In genomic region chr21:34885636-34886553, GRCh38 we compare ENCODE assay signal across 8 cellular contexts.
DNase-seq lines count a peak whose midpoint lies in the region; ATAC-seq, FAIRE-seq and TF ChIP-seq lines count a peak whose summit lies in the region.

No MANE protein-coding gene starts in this region.

- BruUV-seq in GM12878 (replicated peaks; lab: Mats Ljungman, UMichigan): TSS peak; percentile 39

- peaks cover 59% of the 10 kb centered on the region for H3K4me1 ChIP-seq in Loucy (ENCODE audit: insufficient read depth, low read length, poor library complexity, severe bottlenecking)
- peaks cover 11% of the 10 kb centered on the region for H3K4me1 ChIP-seq in GM12878 (ENCODE audit: control insufficient read depth, insufficient read depth, low read length)
- H3K4me1 ChIP-seq in uterus: peaks cover 0 to 13% of the 10 kb centered on the region in 2 donors

- in situ Hi-C loops in GM12878 (cut with MboI): no loop called here

- H4K20me1 ChIP-seq in Loucy (ENCODE audit: insufficient read depth, low read length, poor library complexity, severe bottlenecking) (peaks cover 86% of the 10 kb centered on the region), GM12878 (ENCODE audit: control insufficient read depth, insufficient read depth) (no peaks in the 10 kb centered on the region)

- CTCF ChIA-PET in GM12878 (lab: Yijun Ruan, JAX): interaction anchor here (0.6 to 4.5 kb wide), 7 partner anchors 9 to 953 kb away, joined by 3 to 17 read pairs (median 3); no protein-coding TSS in a partner anchor

- peak overlapping the region; percentile 80 for H3K4me3 ChIP-seq in Loucy (ENCODE audit: low read length, poor library complexity, severe bottlenecking)
- peak overlapping the region; percentile 79 for H3K4me3 ChIP-seq in GM12878
- H3K4me3 ChIP-seq in uterus: peak overlapping the region; percentile 18 to 65

- TF ChIP-seq CTCF in Loucy (conservative IDR thresholded peaks at IDR 0.05; ENCODE audit: low read length): no peak
- no peak for TF ChIP-seq CTCF in GM12878 (IDR thresholded peaks at IDR 0.05 in 2 of 3, conservative IDR thresholded peaks at IDR 0.05 in 1 of 3; ENCODE audit: control insufficient read depth in 2 of 3, extremely low read depth in 1 of 3, insufficient read depth in 1 of 3, low read depth in 3 of 3, low read length in 3 of 3)
- no peak for TF ChIP-seq CTCF in uterus (IDR thresholded peaks at IDR 0.05)

- no peaks in the 10 kb centered on the region for H3K9me3 ChIP-seq in Loucy (ENCODE audit: insufficient read depth, low read depth, low read length)
- no peaks in the 10 kb centered on the region; the same call in 2 of the 3 replicates for H3K9me3 ChIP-seq in GM12878 (replicated peaks; ENCODE audit: control insufficient read depth, insufficient read depth, low read length)
- H3K9me3 ChIP-seq in uterus: no peaks in the 10 kb centered on the region

- ATAC-seq in GM12878 (no peak), GM18858 (IDR thresholded peaks at IDR 0.05; ENCODE audit: unreplicated experiment) (no peak), HG02759 (IDR thresholded peaks at IDR 0.05; ENCODE audit: unreplicated experiment) (no peak)

- DNase-seq in COLO668 (lab: John Stamatoyannopoulos, UW; ENCODE audit: unreplicated experiment) (peak; percentile 33), GM12878 (ENCODE audit: low read depth, low spot score) (no peak), lung microvascular endothelial cell (ENCODE audit: low read depth in 2 of 2) (peak; percentile 50 to 55), uterus (no peak), activated gamma-delta T cell (lab: John Stamatoyannopoulos, UW) (no peak)

- H3K9ac ChIP-seq in Loucy (ENCODE audit: low read depth, low read length, poor library complexity, severe bottlenecking) (peak overlapping the region; percentile 78), GM12878 (ENCODE audit: control insufficient read depth, insufficient read depth, low read length) (peak overlapping the region; percentile 62)

- FAIRE-seq in GM12878 (lab: Jason Lieb, UNC): no peak

- TF ChIP-seq RAD21 in GM12878 (IDR thresholded peaks at IDR 0.05; ENCODE audit: insufficient read depth, low read depth, low read length): no peak

- WGBS in GM12878 (ENCODE audit: insufficient coverage, insufficient replicate concordance, low lambda C conversion rate, missing lambda C conversion rate): 79% methylated on average over 29 of the region's 29 CpGs

- H3K79me2 ChIP-seq in Loucy (ENCODE audit: insufficient read depth, low read length) (peaks cover 100% of the 10 kb centered on the region), GM12878 (ENCODE audit: control insufficient read depth, insufficient read depth, low read length) (no peaks in the 10 kb centered on the region; the same call in none of the 2 replicates)

- no peaks in the 10 kb centered on the region for H3F3A ChIP-seq in Loucy (ENCODE audit: low read depth)

- intact Hi-C loops in GM12878 (cut with micrococcal nuclease; ENCODE audit: unreplicated experiment) (loop anchor here (2.0 to 10.0 kb wide), 4 partner anchors 141 to 1139 kb away; partner anchors contain the start of gene RUNX1), uterus (cut with DNase I; ENCODE audit: low total_unique reads) (no loop called here)

- H3K27ac ChIP-seq in GM12878 (ENCODE audit: control insufficient read depth, insufficient read depth) (peak overlapping the region; percentile 20; the same call in 1 of the 2 replicates), uterus (peak overlapping the region in 1 of 2 donors; percentile 58)

- H3K27me3 ChIP-seq in Loucy (ENCODE audit: insufficient read depth, low read length, poor library complexity, severe bottlenecking) (peaks cover 5% of the 10 kb centered on the region), GM12878 (replicated peaks in 1 of 2; ENCODE audit: control insufficient read depth in 2 of 2, insufficient read depth in 2 of 2, low read length in 1 of 2) (peaks cover 2 to 3% of the 10 kb centered on the region in 2 experiments), uterus (peaks cover 7 to 37% of the 10 kb centered on the region in 2 donors)

- H3K36me3 ChIP-seq in Loucy (ENCODE audit: insufficient read depth, low read length): peaks cover 59% of the 10 kb centered on the region
- no peaks in the 10 kb centered on the region for H3K36me3 ChIP-seq in GM12878 (ENCODE audit: control insufficient read depth in 2 of 2, insufficient read depth in 2 of 2, low read length in 1 of 2)
- H3K36me3 ChIP-seq in uterus: no peaks in the 10 kb centered on the region

- no peaks in the 10 kb centered on the region for H3K9me2 ChIP-seq in Loucy (replicated peaks; ENCODE audit: low read depth, low read length)

- TF ChIP-seq POLR2A in GM12878 (IDR thresholded peaks at IDR 0.05; ENCODE audit: low read depth, low read length) (no peak), uterus (IDR thresholded peaks at IDR 0.05) (no peak)

- peak overlapping the region; percentile 94 for H3K4me2 ChIP-seq in Loucy (ENCODE audit: low read depth, low read length, poor library complexity, severe bottlenecking)
- peak overlapping the region; percentile 92 for H3K4me2 ChIP-seq in GM12878 (ENCODE audit: control insufficient read depth, insufficient read depth)

- SMC1A ChIA-PET in GM12878 (lab: Charles Lee; ENCODE audit: uncharacterized antibody, unreplicated experiment): interaction anchor here (0.6 to 1.8 kb wide), 7 partner anchors 9 to 1485 kb away, joined by 3 to 10 read pairs (median 4); no protein-coding TSS in a partner anchor

- POLR2A ChIA-PET in GM12878 (lab: Charles Lee): interaction anchor here (0.5 to 1.3 kb wide), 3 partner anchors 21 to 1167 kb away, joined by 3 to 4 read pairs (median 4); no protein-coding TSS in a partner anchor

- TF ChIP-seq EP300 in GM12878 (IDR thresholded peaks at IDR 0.05; ENCODE audit: borderline replicate concordance in 1 of 2, control insufficient read depth in 1 of 2, low read depth in 2 of 2, low read length in 2 of 2): no peak

- H2AFZ ChIP-seq in Loucy (ENCODE audit: low read length): no peak overlapping the region
- no peak overlapping the region for H2AFZ ChIP-seq in GM12878 (ENCODE audit: control insufficient read depth, low read depth, low read length)

- RAD21 ChIA-PET in GM12878 (lab: Charles Lee; ENCODE audit: unreplicated experiment): interaction anchor here (1.0 to 4.9 kb wide), 4 partner anchors 11 to 140 kb away, joined by 3 to 28 read pairs (median 7); no protein-coding TSS in a partner anchor

TF ChIP-seq in GM12878, 131 proteins besides CTCF, POLR2A, EP300 and RAD21:
- peak; percentile 18 to 27; a peak in 1 of 4 replicates for TF ChIP-seq IKZF2 (IDR thresholded peaks at IDR 0.05)
- no peak for TF ChIP-seq SMC3 (IDR thresholded peaks at IDR 0.05; ENCODE audit: borderline replicate concordance, low read length)
- TF ChIP-seq MTA3 (IDR thresholded peaks at IDR 0.05; ENCODE audit: borderline replicate concordance, low read length): no peak
- TF ChIP-seq CREB1 (IDR thresholded peaks at IDR 0.05; ENCODE audit: low read depth): no peak
- no peak for TF ChIP-seq ZBTB4 (CRISPR knock-in tag; IDR thresholded peaks at IDR 0.05)
- no peak for TF ChIP-seq SMAD1 (IDR thresholded peaks at IDR 0.05; ENCODE audit: low read depth, partially characterized antibody)
- no peak for TF ChIP-seq ZNF622 (IDR thresholded peaks at IDR 0.05)
- peak; percentile 34; the same call in 1 of the 2 replicates for TF ChIP-seq IKZF1 (conservative IDR thresholded peaks at IDR 0.05)
- no peak for TF ChIP-seq CHD1 (IDR thresholded peaks at IDR 0.05; ENCODE audit: low read depth, low read length)
- TF ChIP-seq RUNX3 (IDR thresholded peaks at IDR 0.05; ENCODE audit: low read length): 0 out of 2 replicates have a peak, but pooled peaks have one; percentile 27
- TF ChIP-seq, protein P1, sequence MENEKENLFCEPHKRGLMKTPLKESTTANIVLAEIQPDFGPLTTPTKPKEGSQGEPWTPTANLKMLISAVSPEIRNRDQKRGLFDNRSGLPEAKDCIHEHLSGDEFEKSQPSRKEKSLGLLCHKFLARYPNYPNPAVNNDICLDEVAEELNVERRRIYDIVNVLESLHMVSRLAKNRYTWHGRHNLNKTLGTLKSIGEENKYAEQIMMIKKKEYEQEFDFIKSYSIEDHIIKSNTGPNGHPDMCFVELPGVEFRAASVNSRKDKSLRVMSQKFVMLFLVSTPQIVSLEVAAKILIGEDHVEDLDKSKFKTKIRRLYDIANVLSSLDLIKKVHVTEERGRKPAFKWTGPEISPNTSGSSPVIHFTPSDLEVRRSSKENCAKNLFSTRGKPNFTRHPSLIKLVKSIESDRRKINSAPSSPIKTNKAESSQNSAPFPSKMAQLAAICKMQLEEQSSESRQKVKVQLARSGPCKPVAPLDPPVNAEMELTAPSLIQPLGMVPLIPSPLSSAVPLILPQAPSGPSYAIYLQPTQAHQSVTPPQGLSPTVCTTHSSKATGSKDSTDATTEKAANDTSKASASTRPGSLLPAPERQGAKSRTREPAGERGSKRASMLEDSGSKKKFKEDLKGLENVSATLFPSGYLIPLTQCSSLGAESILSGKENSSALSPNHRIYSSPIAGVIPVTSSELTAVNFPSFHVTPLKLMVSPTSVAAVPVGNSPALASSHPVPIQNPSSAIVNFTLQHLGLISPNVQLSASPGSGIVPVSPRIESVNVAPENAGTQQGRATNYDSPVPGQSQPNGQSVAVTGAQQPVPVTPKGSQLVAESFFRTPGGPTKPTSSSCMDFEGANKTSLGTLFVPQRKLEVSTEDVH (IDR thresholded peaks at IDR 0.05; ENCODE audit: low read depth, partially characterized antibody): no peak

Comparison
In these comparisons a context has a peak if more than half of its experiments do, and no peak if none do; other contexts are left out.
1. DNase-seq: peak in COLO668 (single experiment) and lung microvascular endothelial cell (2 of 2); none in GM12878 (single experiment), uterus (0 of 2) and activated gamma-delta T cell (single experiment).
2. Peak in every context shown above with its lines, with median percentiles within 50 percentile points of each other: H3K4me3 ChIP-seq.